ENCODE assay signal across 1 cellular context in genomic region chr9:4927043-4927471, GRCh38.
TF ChIP-seq lines count a peak whose summit lies in the region.

No MANE protein-coding gene starts in this region.

TF ChIP-seq in IMR-90, 13 proteins besides CTCF, POLR2A, EP300 and RAD21 (continued from another document):
- TF ChIP-seq ELK1 (IDR thresholded peaks at IDR 0.05; ENCODE audit: borderline replicate concordance, low read depth, low read length) (no peak), CEBPB (IDR thresholded peaks at IDR 0.05; ENCODE audit: low read depth, low read length) (no peak), SMC3 (IDR thresholded peaks at IDR 0.05; ENCODE audit: low read depth, low read length) (no peak), USF2 (IDR thresholded peaks at IDR 0.05; ENCODE audit: low read depth, low read length) (no peak), MAZ (IDR thresholded peaks at IDR 0.05; ENCODE audit: borderline replicate concordance, low read depth, low read length) (no peak), RCOR1 (IDR thresholded peaks at IDR 0.05; ENCODE audit: insufficient replicate concordance, low read length) (no peak)
